ENCODE assay signal across 8 cellular contexts in the genomic region with DNA sequence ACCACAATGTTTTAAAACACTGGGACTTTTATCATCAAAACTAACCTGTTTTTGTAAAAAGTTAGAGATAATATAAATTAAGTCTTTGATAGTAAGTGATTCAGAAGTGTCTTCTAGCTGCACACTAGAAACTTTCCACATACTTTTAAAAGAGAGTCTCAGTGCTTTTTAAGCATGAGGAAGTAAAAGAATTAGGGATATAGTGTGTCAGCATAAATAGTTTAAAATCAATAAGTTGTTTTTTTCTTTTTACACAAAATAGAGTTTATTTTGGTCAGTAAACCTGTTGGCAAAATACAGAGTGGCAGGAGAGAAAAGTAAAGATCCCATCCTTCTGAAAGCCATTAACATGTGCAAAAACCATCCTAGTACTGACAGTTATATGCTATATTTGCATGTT. TPM values are rescaled to one million over a fixed set of nuclear protein-coding genes. Genes with fewer than 3 reads are reported as not detected.
DNase-seq lines count a peak whose midpoint lies in the region; ATAC-seq and TF ChIP-seq lines count a peak whose summit lies in the region.

No MANE protein-coding gene starts in this region.

- no peak for TF ChIP-seq RAD21 in IMR-90 (IDR thresholded peaks at IDR 0.05; ENCODE audit: low read length)

- peak overlapping the region in 8 of 11 experiments; percentile 18 to 96 (median 94); a peak in 12 of 22 replicates for H3K27ac ChIP-seq in BLaER1 treated with 17β-estradiol and CSF1 and Interleukin-3, amounts not matched to agents 10 nM and 100 nM
- H3K27ac ChIP-seq in IMR-90 (ENCODE audit: insufficient read depth, low read length) (no peak overlapping the region), testis (peak overlapping the region in 1 of 2 donors; percentile 96), upper lobe of left lung (peak overlapping the region in 2 of 4 donors; percentile 91 to 97)

- H2BK120ac ChIP-seq in IMR-90 (ENCODE audit: low read depth, low read length), result no peak overlapping the region

- H2BK5ac ChIP-seq in IMR-90 (ENCODE audit: low read depth, low read length, poor library complexity, severe bottlenecking), result peak overlapping the region; percentile 87

- no peaks in the 10 kb centered on the region for H3K9me3 Mint-ChIP-seq in MCF 10A (ENCODE audit: unreplicated experiment)
- no peaks in the 10 kb centered on the region for H3K9me3 Mint-ChIP-seq in nephron

- no peak for ATAC-seq in IMR-90 (ENCODE audit: low read depth)
- no peak for ATAC-seq in HG03354 (IDR thresholded peaks at IDR 0.05; ENCODE audit: poor library complexity, severe bottlenecking, unreplicated experiment)
- ATAC-seq in upper lobe of left lung (ENCODE audit: low FRiP score in 2 of 2), result no peak

- no peak overlapping the region for H2BK15ac ChIP-seq in IMR-90 (ENCODE audit: low read depth, low read length)

- H3K4me3 Mint-ChIP-seq in MCF 10A (ENCODE audit: unreplicated experiment), result peak overlapping the region; percentile 92
- peak overlapping the region; percentile 85 to 98 (median 89) for H3K4me3 Mint-ChIP-seq in nephron

- H2AFZ ChIP-seq in IMR-90 (replicated peaks; ENCODE audit: low read length, poor library complexity), result no peak overlapping the region

- H2AK9ac ChIP-seq in IMR-90 (replicated peaks; ENCODE audit: low read depth, low read length, poor library complexity), result no peak overlapping the region

- H3K4me2 ChIP-seq in BLaER1 treated with 17β-estradiol and CSF1 and Interleukin-3, amounts not matched to agents 10 nM and 100 nM, result peak overlapping the region; percentile 73 to 86 (median 81)
- peak overlapping the region; percentile 84 for H3K4me2 ChIP-seq in IMR-90 (ENCODE audit: low read depth, low read length)

- H3K27me3 Mint-ChIP-seq in MCF 10A (ENCODE audit: insufficient read depth, unreplicated experiment), result no peaks in the 10 kb centered on the region
- H3K27me3 Mint-ChIP-seq in nephron (ENCODE audit: low read depth), result no peaks in the 10 kb centered on the region

- H3K27ac Mint-ChIP-seq in MCF 10A (ENCODE audit: low read depth, unreplicated experiment) (peak overlapping the region; percentile 91), nephron (peak overlapping the region; percentile 88 to 98 (median 97))

- intact Hi-C loops in IMR-90 (cut with micrococcal nuclease) (no loop called here), MCF 10A (cut with micrococcal nuclease) (loop anchor here (10.0 kb wide), 1 partner anchor 214 kb away; the partner anchor contains the start of gene PKP2), testis (cut with DNase I; ENCODE audit: low total_unique reads) (no loop called here)

- TF ChIP-seq CTCF in IMR-90 (conservative IDR thresholded peaks at IDR 0.05; ENCODE audit: low read depth, low read length) (no peak), MCF 10A (IDR thresholded peaks at IDR 0.05; ENCODE audit: unreplicated experiment) (no peak), nephron (IDR thresholded peaks at IDR 0.05; ENCODE audit: unreplicated experiment in 3 of 3) (no peak), testis (IDR thresholded peaks at IDR 0.05) (no peak), upper lobe of left lung (IDR thresholded peaks at IDR 0.05) (no peak)

- no TSS peak for BruUV-seq in IMR-90 (replicated peaks; lab: Mats Ljungman, UMichigan)
- BruUV-seq in MCF 10A (replicated peaks; lab: Mats Ljungman, UMichigan), result no TSS peak

- H3K27me3 ChIP-seq in BLaER1 treated with 17β-estradiol and CSF1 and Interleukin-3, amounts not matched to agents 10 nM and 100 nM, result no peaks in the 10 kb centered on the region
- no peaks in the 10 kb centered on the region for H3K27me3 ChIP-seq in IMR-90 (ENCODE audit: control insufficient read depth, insufficient read depth, low read length)
- no peaks in the 10 kb centered on the region for H3K27me3 ChIP-seq in testis
- no peaks in the 10 kb centered on the region for H3K27me3 ChIP-seq in upper lobe of left lung

- H3K4me1 ChIP-seq in BLaER1 treated with 17β-estradiol and CSF1 and Interleukin-3, amounts not matched to agents 10 nM and 100 nM, result peaks cover 9 to 27% (median 17%) of the 10 kb centered on the region in 10 experiments; a peak in 19 of 20 replicates
- H3K4me1 ChIP-seq in IMR-90 (ENCODE audit: control insufficient read depth, insufficient read depth, low read length) (peaks cover 5% of the 10 kb centered on the region), testis (peaks cover 5% of the 10 kb centered on the region), upper lobe of left lung (peaks cover 0 to 18% (median 11%) of the 10 kb centered on the region in 4 donors)

- H3K9ac ChIP-seq in BLaER1 treated with 17β-estradiol and CSF1 and Interleukin-3, amounts not matched to agents 10 nM and 100 nM, result peak overlapping the region; percentile 84 to 98 (median 93); a peak in 17 of 22 replicates
- peak overlapping the region; percentile 61; the same call in 1 of the 2 replicates for H3K9ac ChIP-seq in IMR-90 (ENCODE audit: low read depth, low read length)

- no peak overlapping the region for H4K91ac ChIP-seq in IMR-90 (ENCODE audit: insufficient read depth, low read depth, low read length)

- no peak overlapping the region for H3K4ac ChIP-seq in IMR-90 (ENCODE audit: low read depth, low read length)

- POLR2A ChIA-PET in IMR-90 (lab: Charles Lee; ENCODE audit: unreplicated experiment), result no interaction called here
- POLR2A ChIA-PET in MCF 10A (lab: Yijun Ruan, JAX), result interaction anchor here (0.7 to 4.2 kb wide), 5 partner anchors 9 to 746 kb away, joined by 3 to 28 read pairs (median 6); partner anchors contain the start of gene FGD4

- no peak overlapping the region for H4K8ac ChIP-seq in IMR-90 (ENCODE audit: low read depth in 2 of 2, low read length in 2 of 2)

- peaks cover 0 to 28% of the 10 kb centered on the region in 2 experiments; a peak in 2 of 4 replicates for H3K79me1 ChIP-seq in IMR-90 (ENCODE audit: low read depth in 1 of 2, low read length in 2 of 2)

- H3K36me3 Mint-ChIP-seq in MCF 10A (ENCODE audit: insufficient read depth, unreplicated experiment), result peaks cover 15% of the 10 kb centered on the region
- H3K36me3 Mint-ChIP-seq in nephron (ENCODE audit: low read depth), result peaks cover 23% of the 10 kb centered on the region

- no peak for DNase-seq in IMR-90
- no peak for DNase-seq in MCF 10A (ENCODE audit: unreplicated experiment)
- no peak for DNase-seq in cortex of kidney (lab: John Stamatoyannopoulos, UW)
- DNase-seq in testis, result no peak
- no peak for DNase-seq in upper lobe of left lung

- no peak overlapping the region for H2BK20ac ChIP-seq in IMR-90 (ENCODE audit: low read depth, low read length)

- in situ Hi-C loops in IMR-90 (cut with MboI; ENCODE audit: low sequenced_read_pairs), result loop anchor here (25.0 kb wide), 1 partner anchor 1018 kb away; the partner anchor contains the start of gene ETFBKMT

- H3K56ac ChIP-seq in IMR-90 (ENCODE audit: extremely low read depth, insufficient read depth, low read length), result no peak overlapping the region

- H3K14ac ChIP-seq in IMR-90 (replicated peaks; ENCODE audit: low read depth, low read length), result no peak overlapping the region

- TF ChIP-seq EP300 in upper lobe of left lung (IDR thresholded peaks at IDR 0.05), result no peak

- dilution Hi-C loops in IMR-90 (cut with HindIII; ENCODE audit: low sequenced_read_pairs, unreplicated experiment), result no loop called here

- H4K20me1 ChIP-seq in BLaER1 treated with 17β-estradiol and CSF1 and Interleukin-3, amounts not matched to agents 10 nM and 100 nM, result peaks cover 0 to 66% (median 45%) of the 10 kb centered on the region in 11 experiments; a peak in 20 of 22 replicates
- H4K20me1 ChIP-seq in IMR-90 (ENCODE audit: insufficient read depth, low read length), result peaks cover 17% of the 10 kb centered on the region

- peak overlapping the region; percentile 59; the same call in 1 of the 2 replicates for H3K23ac ChIP-seq in IMR-90 (ENCODE audit: low read depth, low read length)

- peaks cover 9% of the 10 kb centered on the region for H3K4me1 Mint-ChIP-seq in MCF 10A (ENCODE audit: insufficient read depth, unreplicated experiment)
- peaks cover 18% of the 10 kb centered on the region for H3K4me1 Mint-ChIP-seq in nephron

- no peaks in the 10 kb centered on the region; the same call in 1 of the 2 replicates for H3K9me1 ChIP-seq in IMR-90 (ENCODE audit: insufficient read depth, low read length)

- peaks cover 19 to 41% (median 34%) of the 10 kb centered on the region in 11 experiments for H3K36me3 ChIP-seq in BLaER1 treated with 17β-estradiol and CSF1 and Interleukin-3, amounts not matched to agents 10 nM and 100 nM
- H3K36me3 ChIP-seq in IMR-90 (ENCODE audit: control insufficient read depth, insufficient read depth, low read length), result peaks cover 2% of the 10 kb centered on the region; the same call in 1 of the 2 replicates
- no peaks in the 10 kb centered on the region for H3K36me3 ChIP-seq in testis (ENCODE audit: low read depth, missing control alignments)
- peaks cover 0 to 4% (median 2%) of the 10 kb centered on the region in 4 donors for H3K36me3 ChIP-seq in upper lobe of left lung

- H4K5ac ChIP-seq in IMR-90 (ENCODE audit: low read depth, low read length), result no peak overlapping the region

- H3K9me3 ChIP-seq in BLaER1 treated with 17β-estradiol and CSF1 and Interleukin-3, amounts not matched to agents 10 nM and 100 nM (replicated peaks in 1 of 11), result peaks cover 0 to 18% (median 13%) of the 10 kb centered on the region in 11 experiments; a peak in 15 of 22 replicates
- no peaks in the 10 kb centered on the region for H3K9me3 ChIP-seq in IMR-90 (ENCODE audit: control insufficient read depth, insufficient read depth, low read length)
- H3K9me3 ChIP-seq in testis, result no peaks in the 10 kb centered on the region
- H3K9me3 ChIP-seq in upper lobe of left lung, result no peaks in the 10 kb centered on the region

- H2AK5ac ChIP-seq in IMR-90 (ENCODE audit: low read depth, low read length), result no peak overlapping the region

- TF ChIP-seq POLR2A in IMR-90 (IDR thresholded peaks at IDR 0.05; ENCODE audit: low read depth, low read length) (no peak), testis (IDR thresholded peaks at IDR 0.05) (no peak), upper lobe of left lung (IDR thresholded peaks at IDR 0.05) (no peak)

- CTCF ChIA-PET in IMR-90 (lab: Yijun Ruan, JAX) (no interaction called here), MCF 10A (lab: Yijun Ruan, JAX) (interaction anchor here (0.7 to 2.0 kb wide), 3 partner anchors 9 to 247 kb away, joined by 3 to 8 read pairs (median 4); no protein-coding TSS in a partner anchor)

- H3K18ac ChIP-seq in IMR-90 (ENCODE audit: low read depth, low read length), result no peak overlapping the region

- peak overlapping the region; percentile 66 to 99 (median 88); a peak in 19 of 20 replicates for H3K4me3 ChIP-seq in BLaER1 treated with 17β-estradiol and CSF1 and Interleukin-3, amounts not matched to agents 10 nM and 100 nM
- H3K4me3 ChIP-seq in IMR-90 (ENCODE audit: insufficient read depth, low read depth, low read length) (0 out of 2 replicates have a peak overlapping the region, but pooled peaks have one; percentile 87), testis (no peak overlapping the region), upper lobe of left lung (peak overlapping the region in 1 of 4 donors; percentile 84)

RNA-seq across cellular contexts. Expression of gene DNM1L, which starts 1.7 kb away (rescaled TPM):
- total RNA-seq in IMR-90 (2012; rRNA removed), result 70.1 and 102 TPM in 2 replicates
- polyA plus RNA-seq in IMR-90 (2012; rRNA removed), result 36.7 and 44.8 TPM in 2 replicates
- polyA plus RNA-seq in IMR-90 (2012; cell fraction: cytosol; rRNA removed), result 8.0 and 9.4 TPM in 2 replicates
- 13.5 and 72.4 TPM in 2 replicates for polyA plus RNA-seq in IMR-90 (2012; cell fraction: nucleus; rRNA removed; ENCODE audit: low replicate concordance)
- total RNA-seq in MCF 10A (2022), result 72.5 and 86.9 TPM in 2 replicates
- 10 to 100 TPM; 64.9 to 92.4 TPM for total RNA-seq in testis
- polyA plus RNA-seq in testis (ENCODE audit: insufficient read depth, low read depth, low replicate concordance), result 75.5 TPM
- total RNA-seq in upper lobe of left lung, result 10 to 100 TPM; 34.7 to 56.0 (median 46.7) TPM

Comparison
In these comparisons a context has a peak if more than half of its experiments do, and no peak if none do; other contexts are left out.
1. H3K4me3 ChIP-seq: peak in BLaER1 treated with 17β-estradiol and CSF1 and Interleukin-3, amounts not matched to agents 10 nM and 100 nM (10 of 10) and IMR-90 (single experiment); none in testis (0 of 2).